Comparison of ENCODE assay signal across 13 cellular contexts in the genomic region with DNA sequence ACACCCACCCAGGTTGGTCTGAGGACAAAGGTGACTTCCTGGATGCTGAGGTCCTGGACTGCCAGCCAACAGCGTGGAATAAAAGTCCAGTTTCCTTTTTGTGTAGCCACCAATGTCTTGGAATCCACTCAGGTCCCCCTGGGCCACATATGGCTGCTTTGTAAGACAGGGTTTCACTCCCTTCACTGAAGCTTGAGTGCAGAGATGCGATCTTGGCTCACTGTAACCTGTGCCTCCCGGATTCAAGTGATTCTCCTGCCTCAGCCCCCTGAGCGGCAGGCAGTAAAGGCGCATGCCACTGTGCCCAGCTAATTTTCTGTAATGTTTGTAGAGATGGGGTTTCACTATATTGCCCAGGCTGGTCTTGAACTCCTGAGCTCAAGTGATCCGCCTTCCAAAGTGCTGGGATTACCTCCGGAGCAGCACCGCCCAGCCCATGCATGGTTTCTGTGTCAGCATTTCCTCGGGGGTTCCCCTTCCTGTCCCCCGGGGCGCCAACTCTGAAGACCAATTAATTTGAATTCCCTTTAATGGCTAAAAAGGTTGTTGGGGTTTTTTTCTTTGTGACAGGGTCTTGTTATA. TPM values are rescaled to one million over a fixed set of nuclear protein-coding genes. Genes with fewer than 3 reads are reported as not detected.
A peak's percentile ranks its signal among the peaks of the same experiment; 100 is the strongest.
DNase-seq lines count a peak whose midpoint lies in the region; ATAC-seq and TF ChIP-seq lines count a peak whose summit lies in the region.
"Had no signal": no experiment of that assay in that cellular context is flagged by ENCODE, and none has a peak within 500 bp of the region (broad histone marks: within the 10 kb centered on the region; RNA-seq: fewer than 3 reads in every experiment).

No MANE protein-coding gene starts in this region.

- no peak overlapping the region for H3K14ac ChIP-seq in trophoblast cell (ENCODE audit: low read length)

- H3K27me3 ChIP-seq in GM23338 (ENCODE audit: insufficient read depth) (no peaks in the 10 kb centered on the region), colonic mucosa (no peaks in the 10 kb centered on the region), trophoblast cell (ENCODE audit: insufficient read depth, low read length) (no peaks in the 10 kb centered on the region)

- DNase-seq in GM10248 (ENCODE audit: extremely low spot score) (peak; percentile 74), GM23338 (ENCODE audit: low spot score) (no peak), colonic mucosa (no peak), trophoblast cell (no peak), cortex of kidney (lab: John Stamatoyannopoulos, UW) (no peak)
- no peak for DNase-seq in activated CD4-positive, alpha-beta T cell treated with anti-CD3 and anti-CD28 coated beads, Interleukin-2, amount 10 ng/mL, durations not matched to agents 24 days and 14 days
- DNase-seq in activated CD4-positive, CD25-positive, alpha-beta regulatory T cell (lab: John Stamatoyannopoulos, UW), result no peak
- DNase-seq: CD8-positive, alpha-beta memory T cell; NCI-H748 treated with DMSO at 0.1 percent for 48 hours; T-helper 2 cell had no signal

- no peaks in the 10 kb centered on the region for H3K9me3 Mint-ChIP-seq in GM23338
- no peaks in the 10 kb centered on the region for H3K9me3 Mint-ChIP-seq in activated CD4-positive, alpha-beta T cell treated with anti-CD3 and anti-CD28 coated beads, Interleukin-2, amount 10 ng/mL, durations not matched to agents 24 days and 14 days
- H3K9me3 Mint-ChIP-seq: activated naive CD4-positive, alpha-beta T cell treated with anti-CD3 and anti-CD28 coated beads, Interleukin-2, amount 50 U/mL, for 24 hours; CD8-positive, alpha-beta memory T cell had no signal

- no peak for TF ChIP-seq CTCF in GM10248 (IDR thresholded peaks at IDR 0.05; ENCODE audit: control extremely low read depth, extremely low read depth, low read depth, missing control alignments)
- TF ChIP-seq CTCF in GM23338 (conservative IDR thresholded peaks at IDR 0.05; ENCODE audit: low read depth in 2 of 2), result no peak
- TF ChIP-seq CTCF in colonic mucosa (IDR thresholded peaks at IDR 0.05), result no peak

- H3K23ac ChIP-seq in trophoblast cell (ENCODE audit: low read length), result no peak overlapping the region

- peaks cover 3% of the 10 kb centered on the region for H3K27me3 Mint-ChIP-seq in GM23338 (ENCODE audit: insufficient read depth, low read depth, poor library complexity)
- peaks cover 3% of the 10 kb centered on the region for H3K27me3 Mint-ChIP-seq in activated CD4-positive, alpha-beta T cell treated with anti-CD3 and anti-CD28 coated beads, Interleukin-2, amount 10 ng/mL, durations not matched to agents 24 days and 14 days

- no peak overlapping the region; the same call in 1 of the 2 replicates for H3K27ac ChIP-seq in GM23338 (ENCODE audit: low read depth)
- peak overlapping the region; percentile 47 for H3K27ac ChIP-seq in colonic mucosa
- H3K27ac ChIP-seq in trophoblast cell (ENCODE audit: low read depth, low read length), result no peak overlapping the region

- H2AFZ ChIP-seq in GM23338 (no peak overlapping the region), trophoblast cell (ENCODE audit: insufficient read depth, low read length, poor library complexity) (no peak overlapping the region)

- H2AK5ac ChIP-seq in trophoblast cell (ENCODE audit: low read length), result no peak overlapping the region

- no peaks in the 10 kb centered on the region for H3K79me1 ChIP-seq in trophoblast cell (ENCODE audit: low read length)

- H2BK120ac ChIP-seq in trophoblast cell (ENCODE audit: insufficient read depth, low read length, poor library complexity), result no peak overlapping the region

- no peak overlapping the region for H3K9ac ChIP-seq in colonic mucosa (ENCODE audit: low read depth in 2 of 2, low read length in 2 of 2)
- no peak overlapping the region for H3K9ac ChIP-seq in trophoblast cell (ENCODE audit: low read length)

- no peaks in the 10 kb centered on the region for H3K9me2 ChIP-seq in GM23338 (ENCODE audit: insufficient read depth)

- H3K4me1 Mint-ChIP-seq in GM23338, result no peaks in the 10 kb centered on the region
- peaks cover 3% of the 10 kb centered on the region for H3K4me1 Mint-ChIP-seq in activated CD4-positive, alpha-beta T cell treated with anti-CD3 and anti-CD28 coated beads, Interleukin-2, amount 10 ng/mL, durations not matched to agents 24 days and 14 days
- H3K4me1 Mint-ChIP-seq: activated naive CD4-positive, alpha-beta T cell treated with anti-CD3 and anti-CD28 coated beads, Interleukin-2, amount 50 U/mL, for 24 hours had no signal

- no peak overlapping the region for H3K4me3 Mint-ChIP-seq in GM23338
- no peak overlapping the region for H3K4me3 Mint-ChIP-seq in activated CD4-positive, alpha-beta T cell treated with anti-CD3 and anti-CD28 coated beads, Interleukin-2, amount 10 ng/mL, durations not matched to agents 24 days and 14 days
- H3K4me3 Mint-ChIP-seq: activated naive CD4-positive, alpha-beta T cell treated with anti-CD3 and anti-CD28 coated beads, Interleukin-2, amount 50 U/mL, for 24 hours had no signal

- ATAC-seq in GM23338 (peak; percentile 39; the same call in 1 of the 3 replicates), esophagus mucosa (no peak)

- no CpG with 5 or more reads among the region's 11 CpGs for WGBS in trophoblast cell (ENCODE audit: extremely low coverage, insufficient coverage, insufficient read length)

- H4K91ac ChIP-seq in trophoblast cell (ENCODE audit: low read depth, low read length), result no peak overlapping the region

- H3K36me3 Mint-ChIP-seq in GM23338 (ENCODE audit: low read depth), result peaks cover 24% of the 10 kb centered on the region
- no peaks in the 10 kb centered on the region for H3K36me3 Mint-ChIP-seq in activated CD4-positive, alpha-beta T cell treated with anti-CD3 and anti-CD28 coated beads, Interleukin-2, amount 10 ng/mL, durations not matched to agents 24 days and 14 days (ENCODE audit: low read depth)
- H3K36me3 Mint-ChIP-seq: activated naive CD4-positive, alpha-beta T cell treated with anti-CD3 and anti-CD28 coated beads, Interleukin-2, amount 50 U/mL, for 24 hours; CD8-positive, alpha-beta memory T cell had no signal

- H4K8ac ChIP-seq in trophoblast cell (ENCODE audit: low read depth, low read length), result peak overlapping the region; percentile 23

- H3K4ac ChIP-seq in trophoblast cell (ENCODE audit: low read depth, low read length), result no peak overlapping the region

- H2BK5ac ChIP-seq in trophoblast cell (ENCODE audit: low read depth, low read length, poor library complexity), result no peak overlapping the region

- H4K20me1 ChIP-seq in GM23338 (replicated peaks; ENCODE audit: insufficient read depth), result no peaks in the 10 kb centered on the region; the same call in none of the 2 replicates

- H3K9me3 ChIP-seq in colonic mucosa (no peaks in the 10 kb centered on the region), trophoblast cell (ENCODE audit: insufficient read depth, low read depth, low read length) (peaks cover 2% of the 10 kb centered on the region)

- H3K36me3 ChIP-seq in GM23338 (ENCODE audit: insufficient read depth) (peaks cover 5% of the 10 kb centered on the region; the same call in 1 of the 2 replicates), colonic mucosa (no peaks in the 10 kb centered on the region), trophoblast cell (ENCODE audit: control insufficient read depth in 1 of 2, insufficient read depth in 2 of 2, low read length in 2 of 2) (peaks cover 18 to 27% of the 10 kb centered on the region in 2 experiments)

- no peak overlapping the region for H4K12ac ChIP-seq in trophoblast cell (ENCODE audit: low read depth, low read length)

- H3K4me2 ChIP-seq in GM23338 (no peak overlapping the region), trophoblast cell (ENCODE audit: low read length) (no peak overlapping the region)
- H3K4me2 ChIP-seq: smooth muscle cell had no signal

- intact Hi-C loops in colonic mucosa (cut with DNase I), result no loop called here
- intact Hi-C loops in activated CD4-positive, alpha-beta T cell treated with anti-CD3 and anti-CD28 coated beads, Interleukin-2, amount 10 ng/mL, durations not matched to agents 24 days and 14 days (cut with micrococcal nuclease), result no loop called here

- H3K4me1 ChIP-seq in GM23338 (ENCODE audit: insufficient read depth) (no peaks in the 10 kb centered on the region; the same call in 1 of the 2 replicates), colonic mucosa (peaks cover 7% of the 10 kb centered on the region), trophoblast cell (ENCODE audit: control insufficient read depth in 1 of 2, insufficient read depth in 2 of 2, low read length in 2 of 2) (peaks cover 0 to 6% of the 10 kb centered on the region in 2 experiments)

- H3K79me2 ChIP-seq in GM23338 (replicated peaks; ENCODE audit: insufficient read depth) (no peaks in the 10 kb centered on the region), trophoblast cell (ENCODE audit: control insufficient read depth, insufficient read depth, low read length, poor library complexity) (no peaks in the 10 kb centered on the region)

- H2BK12ac ChIP-seq in trophoblast cell (ENCODE audit: low read length), result no peak overlapping the region

- H3F3A ChIP-seq in GM23338 (replicated peaks; ENCODE audit: low read depth), result 0 out of 2 replicates have a peak, but pooled peaks cover 3% of the 10 kb centered on the region

- no peak overlapping the region for H3K27ac Mint-ChIP-seq in GM23338
- H3K27ac Mint-ChIP-seq in activated CD4-positive, alpha-beta T cell treated with anti-CD3 and anti-CD28 coated beads, Interleukin-2, amount 10 ng/mL, durations not matched to agents 24 days and 14 days, result no peak overlapping the region
- H3K27ac Mint-ChIP-seq: activated naive CD4-positive, alpha-beta T cell treated with anti-CD3 and anti-CD28 coated beads, Interleukin-2, amount 50 U/mL, for 24 hours had no signal

- no peak overlapping the region for H3K18ac ChIP-seq in trophoblast cell (ENCODE audit: low read length)

- CTCF ChIA-PET in GM10248 (lab: Yijun Ruan, JAX), result no interaction called here

- H3K4me3 ChIP-seq in GM23338 (no peak overlapping the region), colonic mucosa (no peak overlapping the region), trophoblast cell (ENCODE audit: low read depth, low read length) (no peak overlapping the region)
- H3K4me3 ChIP-seq: smooth muscle cell had no signal

- POLR2A ChIA-PET in GM10248 (lab: Yijun Ruan, JAX), result no interaction called here

RNA-seq across cellular contexts. Expression of gene KANK2, which starts 17.5 kb away (rescaled TPM):
- total RNA-seq in GM23338 (2014; rRNA removed; shearing (Covaris generic)), result 47.5 and 65.4 TPM in 2 replicates
- polyA plus RNA-seq in GM23338 (2016; fragmentation: Nextera tagmentation; extraction: Ambion mirVana), result 14.7 and 15.9 TPM in 2 replicates
- total RNA-seq in colonic mucosa (10 to 100 TPM; 44.1 to 87.8 TPM), esophagus mucosa (8.9 TPM)
- 35.1 and 36.6 TPM in 2 replicates for polyA plus RNA-seq in trophoblast cell (2013)
- total RNA-seq in activated CD4-positive, alpha-beta T cell treated with anti-CD3 and anti-CD28 coated beads, Interleukin-2, amount 10 ng/mL, durations not matched to agents 24 days and 14 days, result 3.0 and 3.3 TPM in 2 replicates

RNA-seq across cellular contexts. Expression of gene SPC24, which starts 24.2 kb away (rescaled TPM):
- total RNA-seq in GM23338 (2014; rRNA removed; shearing (Covaris generic)), result 38.7 and 42.2 TPM in 2 replicates
- 40.6 and 41.8 TPM in 2 replicates for polyA plus RNA-seq in GM23338 (2016; fragmentation: Nextera tagmentation; extraction: Ambion mirVana)
- total RNA-seq in colonic mucosa (10 to 100 TPM in 1 of 2 donors, 1 to 10 TPM in 1; 9.4 to 47.6 TPM), esophagus mucosa (17.1 TPM)
- polyA plus RNA-seq in trophoblast cell (2013), result 9.0 and 11.0 TPM in 2 replicates
- 33.1 and 33.8 TPM in 2 replicates for total RNA-seq in activated CD4-positive, alpha-beta T cell treated with anti-CD3 and anti-CD28 coated beads, Interleukin-2, amount 10 ng/mL, durations not matched to agents 24 days and 14 days
- polyA plus RNA-seq: CD8-positive, alpha-beta memory T cell had no signal

RNA-seq across cellular contexts. Expression of gene ANGPTL8, which starts 59.6 kb away (rescaled TPM):
- not detected in 2 replicates for total RNA-seq in GM23338 (2014; rRNA removed; shearing (Covaris generic))
- 0.42 TPM in 1 of 2 replicates, not detected in the other for polyA plus RNA-seq in GM23338 (2016; fragmentation: Nextera tagmentation; extraction: Ambion mirVana)
- total RNA-seq in colonic mucosa (not detected), esophagus mucosa (not detected)
- not detected in 2 replicates for polyA plus RNA-seq in trophoblast cell (2013)
- total RNA-seq in activated CD4-positive, alpha-beta T cell treated with anti-CD3 and anti-CD28 coated beads, Interleukin-2, amount 10 ng/mL, durations not matched to agents 24 days and 14 days, result not detected in 2 replicates
- total RNA-seq: CD8-positive, alpha-beta memory T cell had no signal
- polyA plus RNA-seq: CD8-positive, alpha-beta memory T cell had no signal
